ENCODE assay signal across 8 cellular contexts in genomic region chr16:68447721-68448359, GRCh38. TPM values are rescaled to one million over a fixed set of nuclear protein-coding genes. Genes with fewer than 3 reads are reported as not detected.
DNase-seq lines count a peak whose midpoint lies in the region; ATAC-seq and TF ChIP-seq lines count a peak whose summit lies in the region.

No MANE protein-coding gene starts in this region.

- no peaks in the 10 kb centered on the region for H3K9me3 ChIP-seq in thoracic aorta

- H3K27me3 ChIP-seq in thoracic aorta (replicated peaks; ENCODE audit: insufficient read depth): no peaks in the 10 kb centered on the region

- ATAC-seq in activated CD4-positive, alpha-beta T cell treated with anti-CD3 and anti-CD28 coated beads for 36 hours: peak; percentile 12
- peak; percentile 4 for ATAC-seq in HG03108 (IDR thresholded peaks at IDR 0.05; ENCODE audit: unreplicated experiment)
- peak; percentile 10 for ATAC-seq in activated T-helper 17 cell treated with anti-CD3 and anti-CD28 coated beads, Interleukin-2, amount 50 U/mL, for 72 hours (replicated peaks)
- no peak for ATAC-seq in thoracic aorta (ENCODE audit: insufficient number of reproducible peaks, low FRiP score, low read depth)

- peaks cover 19% of the 10 kb centered on the region for H3K27me3 Mint-ChIP-seq in activated CD4-positive, alpha-beta T cell treated with anti-CD3 and anti-CD28 coated beads for 36 hours
- H3K27me3 Mint-ChIP-seq in activated T-helper 17 cell treated with anti-CD3 and anti-CD28 coated beads, Interleukin-2, amount 50 U/mL, for 72 hours: peaks cover 16% of the 10 kb centered on the region
- H3K27me3 Mint-ChIP-seq in immature natural killer cell (ENCODE audit: low read depth in 3 of 3): peaks cover 12 to 23% (median 14%) of the 10 kb centered on the region in 3 donors

- H3K36me3 ChIP-seq in thoracic aorta: no peaks in the 10 kb centered on the region

- no peak overlapping the region for H3K27ac ChIP-seq in thoracic aorta

- no peaks in the 10 kb centered on the region for H3K9me3 Mint-ChIP-seq in activated CD4-positive, alpha-beta T cell treated with anti-CD3 and anti-CD28 coated beads for 36 hours (ENCODE audit: low read depth)
- H3K9me3 Mint-ChIP-seq in activated T-helper 17 cell treated with anti-CD3 and anti-CD28 coated beads, Interleukin-2, amount 50 U/mL, for 72 hours: no peaks in the 10 kb centered on the region
- no peaks in the 10 kb centered on the region for H3K9me3 Mint-ChIP-seq in immature natural killer cell

- peaks cover 9 to 21% of the 10 kb centered on the region in 2 donors for H3K4me1 ChIP-seq in thoracic aorta (ENCODE audit: control insufficient read depth in 1 of 2, low read depth in 2 of 2)

- peak overlapping the region; percentile 71 for H3K4me3 Mint-ChIP-seq in activated CD4-positive, alpha-beta T cell treated with anti-CD3 and anti-CD28 coated beads for 36 hours
- H3K4me3 Mint-ChIP-seq in activated T-helper 17 cell treated with anti-CD3 and anti-CD28 coated beads, Interleukin-2, amount 50 U/mL, for 72 hours: peak overlapping the region; percentile 83
- peak overlapping the region; percentile 48 to 79 (median 63) for H3K4me3 Mint-ChIP-seq in immature natural killer cell

- H3K36me3 Mint-ChIP-seq in activated CD4-positive, alpha-beta T cell treated with anti-CD3 and anti-CD28 coated beads for 36 hours (ENCODE audit: low read depth): no peaks in the 10 kb centered on the region
- no peaks in the 10 kb centered on the region for H3K36me3 Mint-ChIP-seq in activated T-helper 17 cell treated with anti-CD3 and anti-CD28 coated beads, Interleukin-2, amount 50 U/mL, for 72 hours (ENCODE audit: low read depth)
- H3K36me3 Mint-ChIP-seq in immature natural killer cell: no peaks in the 10 kb centered on the region

- no peak for TF ChIP-seq CTCF in thoracic aorta (IDR thresholded peaks at IDR 0.05)

- no peak overlapping the region for H3K27ac Mint-ChIP-seq in activated CD4-positive, alpha-beta T cell treated with anti-CD3 and anti-CD28 coated beads for 36 hours
- H3K27ac Mint-ChIP-seq in activated T-helper 17 cell treated with anti-CD3 and anti-CD28 coated beads, Interleukin-2, amount 50 U/mL, for 72 hours: no peak overlapping the region
- no peak overlapping the region for H3K27ac Mint-ChIP-seq in immature natural killer cell

- intact Hi-C loops in activated CD4-positive, alpha-beta T cell treated with anti-CD3 and anti-CD28 coated beads for 36 hours (cut with DNase I, micrococcal nuclease): loop anchor here (1.0 to 5.0 kb wide), 13 partner anchors 29 to 731 kb away; partner anchors contain the start of genes CHTF8 (in 1 of the 2), GFOD2 (in 1 of the 2), NFATC3 (in 1 of the 2) and PLA2G15 (in 1 of the 2)

- CTCF ChIA-PET in activated CD4-positive, alpha-beta T cell treated with anti-CD3 and anti-CD28 coated beads for 36 hours (lab: Charles Lee): interaction anchor here (1.0 to 1.3 kb wide), 5 partner anchors 13 to 143 kb away, joined by 3 read pairs; no protein-coding TSS in a partner anchor

- DNase-seq in activated CD4-positive, alpha-beta T cell treated with anti-CD3 and anti-CD28 coated beads for 36 hours: no peak
- DNase-seq in activated CD4-positive, alpha-beta T cell treated with anti-CD3 and anti-CD28 coated beads, Interleukin-2, amount 50 U/mL, for 1 hour: no peak
- DNase-seq in immature natural killer cell: no peak
- no peak for DNase-seq in thoracic aorta (ENCODE audit: low spot score)
- no peak for DNase-seq in SHP77 treated with DMSO at 0.1 percent for 48 hours (lab: John Stamatoyannopoulos, UW)
- no peak for DNase-seq in cerebellar nuclear complex (lab: John Stamatoyannopoulos, UW)

- POLR2A ChIA-PET in activated CD4-positive, alpha-beta T cell treated with anti-CD3 and anti-CD28 coated beads for 36 hours (lab: Charles Lee): interaction anchor here (0.6 kb wide), 1 partner anchor 102 kb away, joined by 3 read pairs; no protein-coding TSS in a partner anchor

- H3K4me1 Mint-ChIP-seq in activated CD4-positive, alpha-beta T cell treated with anti-CD3 and anti-CD28 coated beads for 36 hours: peaks cover 14% of the 10 kb centered on the region
- H3K4me1 Mint-ChIP-seq in activated T-helper 17 cell treated with anti-CD3 and anti-CD28 coated beads, Interleukin-2, amount 50 U/mL, for 72 hours: peaks cover 17% of the 10 kb centered on the region
- peaks cover 13 to 19% of the 10 kb centered on the region in 2 donors for H3K4me1 Mint-ChIP-seq in immature natural killer cell

- H3K4me3 ChIP-seq in thoracic aorta: peak overlapping the region; percentile 73

RNA-seq across cellular contexts. Expression of gene SMPD3, which starts 0.5 kb away (rescaled TPM):
- total RNA-seq in activated CD4-positive, alpha-beta T cell treated with anti-CD3 and anti-CD28 coated beads for 36 hours: under 1 TPM; 0.07 to 0.37 TPM
- total RNA-seq in activated T-helper 17 cell treated with anti-CD3 and anti-CD28 coated beads, Interleukin-2, amount 50 U/mL, for 72 hours: under 1 TPM; 0.19 to 0.45 TPM
- 1 to 10 TPM; 4.2 to 9.8 (median 7.5) TPM for polyA plus RNA-seq in immature natural killer cell
- total RNA-seq in thoracic aorta: 1 to 10 TPM in 1 of 2 donors, under 1 TPM in 1; 0.41 to 6.5 TPM
